23 cellular contexts compared by ENCODE assay signal in the genomic region with DNA sequence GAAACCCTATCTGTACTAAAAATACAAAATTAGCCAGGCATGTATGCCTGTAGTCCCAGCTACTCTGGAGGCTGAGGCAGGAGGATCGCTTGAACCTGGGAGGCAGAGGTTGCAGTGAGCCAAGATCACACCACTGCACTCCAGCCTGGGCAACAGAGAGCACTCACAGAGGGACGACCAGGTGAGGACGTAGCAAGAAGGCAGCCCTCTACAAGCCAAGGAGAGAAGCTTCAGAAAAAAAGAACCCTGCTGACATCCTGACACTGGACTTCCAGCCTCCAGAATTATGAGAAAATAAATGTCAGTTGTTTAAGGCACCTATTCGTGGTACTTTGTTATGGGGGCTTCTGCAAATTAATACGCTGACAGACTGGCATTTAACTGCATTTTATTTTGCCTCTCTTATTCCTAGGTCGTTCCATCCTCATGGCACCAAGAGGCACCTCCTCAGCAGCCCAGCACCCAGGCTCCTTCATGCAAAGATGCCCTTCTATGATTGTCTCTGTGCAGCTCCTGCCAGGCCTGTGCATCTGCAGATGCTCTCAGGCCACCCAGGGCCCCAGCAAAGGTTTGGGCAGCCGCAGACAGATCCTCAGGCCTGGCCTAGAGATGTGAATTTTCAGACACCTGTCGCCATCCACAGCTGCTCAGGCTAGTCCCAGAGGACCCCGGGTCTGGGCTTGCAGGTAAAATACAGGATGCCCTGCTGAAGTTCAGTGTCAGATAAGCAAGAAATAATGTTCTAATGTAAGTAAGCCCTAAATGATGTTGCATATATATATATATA.
"Had no signal": no experiment of that assay in that cellular context is flagged by ENCODE, and none has a peak within 500 bp of the region (broad histone marks: within the 10 kb centered on the region; RNA-seq: fewer than 3 reads in every experiment).

No MANE protein-coding gene starts in this region.

- H3K9me3 ChIP-seq: esophagus squamous epithelium, lower lobe of right lung, prostate gland, right atrium auricular region, stomach, thyroid gland had no signal

- DNase-seq: effector memory CD8-positive, alpha-beta T cell; erythroblast; esophagus squamous epithelium; foreskin melanocyte; hypothalamus; immature natural killer cell; left ventricle myocardium superior; lower lobe of right lung; naive thymus-derived CD8-positive, alpha-beta T cell; nephron progenitor cell; nucleus accumbens; stimulated activated CD4-positive, alpha-beta T cell treated with anti-CD3 and anti-CD28 coated beads, Interleukin-12 subunit alpha, Interleukin-12 subunit beta, amount 100 ng/mL, for 4 hours; stimulated activated CD4-positive, alpha-beta T cell treated with anti-CD3 and anti-CD28 coated beads, Interleukin-1b, Interleukin-23, amount 100 ng/mL, for 48 hours; stimulated activated CD4-positive, alpha-beta T cell treated with anti-CD3 and anti-CD28 coated beads, Interleukin-4, amount 100 ng/mL, for 24 hours; stimulated activated naive CD4-positive, alpha-beta T cell treated with Interleukin-2 at 50 U/mL for 16 hours; stomach; thyroid gland; trophoblast cell had no signal

- H3K4me2 ChIP-seq: smooth muscle cell had no signal

- H3K27ac ChIP-seq: esophagus squamous epithelium, lower lobe of right lung, prostate gland, right atrium auricular region, stomach, thyroid gland had no signal

- ATAC-seq: effector memory CD8-positive, alpha-beta T cell; left ventricle myocardium superior; lower lobe of right lung; naive thymus-derived CD8-positive, alpha-beta T cell; sciatic nerve; stimulated activated effector memory CD8-positive, alpha-beta T cell treated with anti-CD3 and anti-CD28 coated beads, Interleukin-12 subunit alpha, Interleukin-12 subunit beta, amount 100 ng/mL, for 72 hours had no signal

- H3K36me3 ChIP-seq: esophagus squamous epithelium, lower lobe of right lung, prostate gland, right atrium auricular region, stomach, thyroid gland had no signal

- H3K4me3 ChIP-seq: esophagus squamous epithelium, lower lobe of right lung, prostate gland, right atrium auricular region, smooth muscle cell, stomach, thyroid gland had no signal

- H3K27me3 ChIP-seq: esophagus squamous epithelium, right atrium auricular region, stomach, thyroid gland had no signal

- H3K4me1 ChIP-seq: esophagus squamous epithelium, lower lobe of right lung, prostate gland, right atrium auricular region, stomach, thyroid gland had no signal
